8 cellular contexts compared by ENCODE assay signal in the genomic region with DNA sequence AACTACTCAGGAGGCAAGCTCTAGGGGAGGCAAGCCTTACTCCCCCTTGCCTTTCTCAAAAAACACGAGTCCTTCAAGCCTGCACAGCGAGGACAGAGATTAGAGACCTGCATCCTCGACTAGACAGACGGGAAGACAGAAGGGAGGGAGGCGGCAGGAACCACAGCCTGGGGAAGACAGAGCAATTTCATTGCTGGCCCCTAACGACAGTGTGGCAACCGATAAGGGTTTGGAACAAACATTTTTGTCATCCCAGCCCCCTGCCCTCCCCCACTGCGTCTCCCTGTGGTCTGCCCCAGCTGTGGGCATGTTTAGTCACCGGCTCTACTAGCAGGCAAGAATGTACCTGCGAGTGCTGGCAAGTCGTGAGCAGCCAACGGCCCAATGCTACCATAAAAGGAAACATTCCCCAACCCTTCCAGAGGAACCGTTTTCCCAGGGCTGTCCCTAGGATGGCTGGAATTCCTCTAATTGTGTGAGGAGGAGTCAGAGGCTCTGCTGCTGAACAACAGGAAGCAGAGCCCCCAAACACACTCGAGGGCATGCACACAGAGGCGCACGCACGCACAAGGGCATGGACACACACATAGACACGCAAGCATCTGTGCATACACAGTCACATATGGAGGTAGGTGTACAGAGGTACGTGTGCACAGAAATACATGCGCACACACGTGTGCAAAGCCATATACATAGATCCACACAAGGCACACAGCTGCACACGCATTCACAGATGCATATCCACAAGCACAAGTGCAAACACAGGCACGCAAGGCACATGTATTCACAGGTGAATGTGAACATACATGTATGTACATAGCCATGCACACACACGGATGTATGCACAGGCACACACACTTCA. TPM values are rescaled to one million over a fixed set of nuclear protein-coding genes. Genes with fewer than 3 reads are reported as not detected.
DNase-seq lines count a peak whose midpoint lies in the region; ATAC-seq and TF ChIP-seq lines count a peak whose summit lies in the region.

No MANE protein-coding gene starts in this region.

- intact Hi-C loops in posterior vena cava (cut with DNase I), result loop anchor here in 1 of 2 donors (5.0 to 10.0 kb wide), 3 partner anchors 38 to 1555 kb away; a partner anchor contains a TSS

- peak overlapping the region; percentile 20 for H3K4me3 ChIP-seq in HEK293 (ENCODE audit: low read depth, low read length)
- H3K4me3 ChIP-seq in RWPE2 (ENCODE audit: severe bottlenecking), result no peak overlapping the region

- no peaks in the 10 kb centered on the region for H3K27me3 ChIP-seq in RWPE2 (ENCODE audit: insufficient read depth, poor library complexity, severe bottlenecking)

- no peaks in the 10 kb centered on the region for H3K27me3 Mint-ChIP-seq in type B pancreatic cell

- peaks cover 48% of the 10 kb centered on the region for H3K4me1 ChIP-seq in HEK293 (ENCODE audit: control insufficient read depth, insufficient read depth, low read length)
- H3K4me1 ChIP-seq in RWPE2 (ENCODE audit: insufficient read depth, poor library complexity, severe bottlenecking), result peaks cover 83% of the 10 kb centered on the region

- TF ChIP-seq CTCF in HEK293 (tag by site-specific recombination; IDR thresholded peaks at IDR 0.05) (no peak), RWPE2 (IDR thresholded peaks at IDR 0.05; ENCODE audit: poor library complexity, severe bottlenecking) (no peak), type B pancreatic cell (conservative IDR thresholded peaks at IDR 0.05) (no peak)

- POLR2A ChIA-PET in HEK293 (lab: Yijun Ruan, JAX), result interaction anchor here (0.6 to 2.6 kb wide), 14 partner anchors 14 to 153 kb away, joined by 3 to 17 read pairs (median 4); a partner anchor contains a TSS

- peaks cover 80% of the 10 kb centered on the region for H3K4me1 Mint-ChIP-seq in type B pancreatic cell (ENCODE audit: unreplicated experiment)

- H3K27ac ChIP-seq in HEK293 (ENCODE audit: extremely low read depth, low read depth, low read length), result peak overlapping the region; percentile 85
- peak overlapping the region; percentile 100 for H3K27ac ChIP-seq in RWPE2 (ENCODE audit: poor library complexity, severe bottlenecking)

- ATAC-seq in RWPE2 (ENCODE audit: low read depth) (peak; percentile 55), GM18870 (IDR thresholded peaks at IDR 0.05; ENCODE audit: unreplicated experiment) (no peak), HG03196 (IDR thresholded peaks at IDR 0.05; ENCODE audit: unreplicated experiment) (no peak)

- H3K36me3 Mint-ChIP-seq in type B pancreatic cell, result peaks cover 43% of the 10 kb centered on the region

- CTCF ChIA-PET in HEK293 (lab: Yijun Ruan, JAX), result interaction anchor here (0.6 to 2.8 kb wide), 9 partner anchors 26 to 391 kb away, joined by 3 to 23 read pairs (median 3); no protein-coding TSS in a partner anchor

- H3K4me3 Mint-ChIP-seq in type B pancreatic cell, result peak overlapping the region; percentile 57

- DNase-seq in RWPE2 (ENCODE audit: low spot score) (peak; percentile 99), activated gamma-delta T cell treated with Interleukin-2 at 50 U/mL for 16 hours (peak; percentile 81), glomerular endothelial cell (ENCODE audit: extremely low read depth, low read depth, low spot score) (peak; percentile 97), posterior vena cava (ENCODE audit: low spot score) (peak; percentile 93), type B pancreatic cell (ENCODE audit: extremely low spot score, unreplicated experiment) (no peak)

- H3K36me3 ChIP-seq in HEK293 (ENCODE audit: control insufficient read depth in 2 of 2, insufficient read depth in 1 of 2, low read length in 2 of 2), result peaks cover 0 to 70% of the 10 kb centered on the region in 2 experiments; a peak in 2 of 3 replicates
- peaks cover 87% of the 10 kb centered on the region for H3K36me3 ChIP-seq in RWPE2 (ENCODE audit: low read depth)

- H3K9me3 Mint-ChIP-seq in type B pancreatic cell, result no peaks in the 10 kb centered on the region

- H3K9me3 ChIP-seq in HEK293 (ENCODE audit: control insufficient read depth, insufficient read depth, low read depth, low read length) (no peaks in the 10 kb centered on the region), RWPE2 (ENCODE audit: severe bottlenecking) (no peaks in the 10 kb centered on the region)

- H3K27ac Mint-ChIP-seq in type B pancreatic cell, result peak overlapping the region; percentile 100

TF ChIP-seq in HEK293, 187 proteins besides CTCF, POLR2A, EP300 and RAD21 (continues in another document):
- TF ChIP-seq ZBTB1 (tag by site-specific recombination; IDR thresholded peaks at IDR 0.05), result no peak
- no peak for TF ChIP-seq ZNF214 (tag by site-specific recombination; IDR thresholded peaks at IDR 0.05; ENCODE audit: borderline replicate concordance)
- peak; percentile 41; the same call in 1 of the 2 replicates for TF ChIP-seq ZEB2 (tag by site-specific recombination; IDR thresholded peaks at IDR 0.05)
- TF ChIP-seq, protein P1, sequence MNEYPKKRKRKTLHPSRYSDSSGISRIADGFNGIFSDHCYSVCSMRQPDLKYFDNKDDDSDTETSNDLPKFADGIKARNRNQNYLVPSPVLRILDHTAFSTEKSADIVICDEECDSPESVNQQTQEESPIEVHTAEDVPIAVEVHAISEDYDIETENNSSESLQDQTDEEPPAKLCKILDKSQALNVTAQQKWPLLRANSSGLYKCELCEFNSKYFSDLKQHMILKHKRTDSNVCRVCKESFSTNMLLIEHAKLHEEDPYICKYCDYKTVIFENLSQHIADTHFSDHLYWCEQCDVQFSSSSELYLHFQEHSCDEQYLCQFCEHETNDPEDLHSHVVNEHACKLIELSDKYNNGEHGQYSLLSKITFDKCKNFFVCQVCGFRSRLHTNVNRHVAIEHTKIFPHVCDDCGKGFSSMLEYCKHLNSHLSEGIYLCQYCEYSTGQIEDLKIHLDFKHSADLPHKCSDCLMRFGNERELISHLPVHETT (tag by site-specific recombination; IDR thresholded peaks at IDR 0.05), result 0 out of 2 replicates have a peak, but pooled peaks have one; percentile 14
- peak; percentile 95 for TF ChIP-seq ZBTB48 (tag by site-specific recombination; IDR thresholded peaks at IDR 0.05)
- TF ChIP-seq KLF8 (tag by site-specific recombination; IDR thresholded peaks at IDR 0.05), result no peak
- TF ChIP-seq, protein P2, sequence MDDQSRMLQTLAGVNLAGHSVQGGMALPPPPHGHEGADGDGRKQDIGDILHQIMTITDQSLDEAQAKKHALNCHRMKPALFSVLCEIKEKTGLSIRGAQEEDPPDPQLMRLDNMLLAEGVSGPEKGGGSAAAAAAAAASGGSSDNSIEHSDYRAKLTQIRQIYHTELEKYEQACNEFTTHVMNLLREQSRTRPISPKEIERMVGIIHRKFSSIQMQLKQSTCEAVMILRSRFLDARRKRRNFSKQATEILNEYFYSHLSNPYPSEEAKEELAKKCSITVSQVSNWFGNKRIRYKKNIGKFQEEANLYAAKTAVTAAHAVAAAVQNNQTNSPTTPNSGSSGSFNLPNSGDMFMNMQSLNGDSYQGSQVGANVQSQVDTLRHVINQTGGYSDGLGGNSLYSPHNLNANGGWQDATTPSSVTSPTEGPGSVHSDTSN (CRISPR knock-in tag; IDR thresholded peaks at IDR 0.05), result 0 out of 2 replicates have a peak, but pooled peaks have one; percentile 28
- TF ChIP-seq ZNF600 (tag by site-specific recombination; IDR thresholded peaks at IDR 0.05), result peak; percentile 53; the same call in 1 of the 2 replicates
- TF ChIP-seq, protein P3, sequence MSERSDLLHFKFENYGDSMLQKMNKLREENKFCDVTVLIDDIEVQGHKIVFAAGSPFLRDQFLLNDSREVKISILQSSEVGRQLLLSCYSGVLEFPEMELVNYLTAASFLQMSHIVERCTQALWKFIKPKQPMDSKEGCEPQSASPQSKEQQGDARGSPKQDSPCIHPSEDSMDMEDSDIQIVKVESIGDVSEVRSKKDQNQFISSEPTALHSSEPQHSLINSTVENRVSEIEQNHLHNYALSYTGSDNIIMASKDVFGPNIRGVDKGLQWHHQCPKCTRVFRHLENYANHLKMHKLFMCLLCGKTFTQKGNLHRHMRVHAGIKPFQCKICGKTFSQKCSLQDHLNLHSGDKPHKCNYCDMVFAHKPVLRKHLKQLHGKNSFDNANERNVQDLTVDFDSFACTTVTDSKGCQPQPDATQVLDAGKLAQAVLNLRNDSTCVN (tag by site-specific recombination; optimal IDR thresholded peaks at IDR 0.05), result peak; percentile 28
- no peak for TF ChIP-seq ZNF621 (tag by site-specific recombination; IDR thresholded peaks at IDR 0.05)
- TF ChIP-seq OSR2 (tag by site-specific recombination; IDR thresholded peaks at IDR 0.05), result 0 out of 2 replicates have a peak, but pooled peaks have one; percentile 9
- TF ChIP-seq ZNF302 (tag by site-specific recombination; IDR thresholded peaks at IDR 0.05; ENCODE audit: low read depth), result no peak
- no peak for TF ChIP-seq MEIS1 (CRISPR knock-in tag; IDR thresholded peaks at IDR 0.05; ENCODE audit: borderline replicate concordance)
- TF ChIP-seq ZNF530 (tag by site-specific recombination; IDR thresholded peaks at IDR 0.05; ENCODE audit: low read depth), result no peak
- TF ChIP-seq, protein P4, sequence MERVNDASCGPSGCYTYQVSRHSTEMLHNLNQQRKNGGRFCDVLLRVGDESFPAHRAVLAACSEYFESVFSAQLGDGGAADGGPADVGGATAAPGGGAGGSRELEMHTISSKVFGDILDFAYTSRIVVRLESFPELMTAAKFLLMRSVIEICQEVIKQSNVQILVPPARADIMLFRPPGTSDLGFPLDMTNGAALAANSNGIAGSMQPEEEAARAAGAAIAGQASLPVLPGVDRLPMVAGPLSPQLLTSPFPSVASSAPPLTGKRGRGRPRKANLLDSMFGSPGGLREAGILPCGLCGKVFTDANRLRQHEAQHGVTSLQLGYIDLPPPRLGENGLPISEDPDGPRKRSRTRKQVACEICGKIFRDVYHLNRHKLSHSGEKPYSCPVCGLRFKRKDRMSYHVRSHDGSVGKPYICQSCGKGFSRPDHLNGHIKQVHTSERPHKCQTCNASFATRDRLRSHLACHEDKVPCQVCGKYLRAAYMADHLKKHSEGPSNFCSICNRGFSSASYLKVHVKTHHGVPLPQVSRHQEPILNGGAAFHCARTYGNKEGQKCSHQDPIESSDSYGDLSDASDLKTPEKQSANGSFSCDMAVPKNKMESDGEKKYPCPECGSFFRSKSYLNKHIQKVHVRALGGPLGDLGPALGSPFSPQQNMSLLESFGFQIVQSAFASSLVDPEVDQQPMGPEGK (tag by site-specific recombination; IDR thresholded peaks at IDR 0.05), result peak; percentile 60; the same call in 1 of the 2 replicates

RNA-seq across cellular contexts. Expression of a gene that starts 58.3 kb away (rescaled TPM):
- total RNA-seq in glomerular endothelial cell (1,563 and 2,110 TPM in 2 replicates), posterior vena cava (100 to 1,000 TPM; 831 to 938 TPM), type B pancreatic cell (ENCODE audit: low replicate concordance) (277 and 364 TPM in 2 replicates)
